Comparison of ENCODE assay signal across 9 cellular contexts in the genomic region with DNA sequence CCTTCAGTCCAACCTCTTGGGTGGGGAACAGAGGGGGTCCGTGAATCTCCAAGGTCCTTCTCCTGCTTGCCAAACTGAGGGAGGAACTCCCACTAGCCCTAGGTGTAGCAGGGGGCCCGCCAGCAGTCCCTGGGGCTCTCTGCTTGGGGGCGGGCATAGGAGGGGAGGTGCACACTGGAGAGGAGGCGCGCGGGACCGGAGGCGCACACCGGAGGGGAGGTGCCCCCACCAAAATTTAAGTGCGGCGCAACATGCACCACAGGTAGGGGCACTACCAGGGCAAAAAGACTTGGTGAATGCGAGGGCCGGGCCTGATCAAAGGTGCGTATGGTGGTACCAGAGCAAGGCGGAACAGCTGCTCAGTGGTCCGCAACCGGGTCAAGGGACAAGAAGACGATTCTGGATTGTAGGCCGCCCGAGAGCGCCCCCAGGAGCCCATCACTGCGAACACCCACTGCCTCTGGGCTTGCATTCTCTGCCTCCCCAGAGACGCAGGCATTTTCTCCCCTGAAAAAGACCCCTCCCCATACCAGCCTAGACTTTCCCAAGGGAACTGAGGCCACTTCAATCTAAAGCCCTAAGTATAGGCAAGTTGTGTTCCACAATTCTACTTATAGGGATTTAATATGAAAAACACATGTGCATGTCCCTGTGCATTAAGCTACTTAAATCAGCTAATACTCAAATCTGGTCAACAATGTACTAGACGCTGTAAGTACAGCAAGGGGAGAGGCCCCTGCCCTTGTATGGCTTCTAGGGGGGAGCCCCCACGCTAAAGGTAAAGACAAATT. TPM values are rescaled to one million over a fixed set of nuclear protein-coding genes. Genes with fewer than 3 reads are reported as not detected.
A peak's percentile ranks its signal among the peaks of the same experiment; 100 is the strongest.
DNase-seq lines count a peak whose midpoint lies in the region; ATAC-seq, FAIRE-seq and TF ChIP-seq lines count a peak whose summit lies in the region.
"Had no signal": no experiment of that assay in that cellular context is flagged by ENCODE, and none has a peak within 500 bp of the region (broad histone marks: within the 10 kb centered on the region; RNA-seq: fewer than 3 reads in every experiment).

No MANE protein-coding gene starts in this region.

- H3K9me3 ChIP-seq in OCI-LY1 (ENCODE audit: low read length) (no peaks in the 10 kb centered on the region), endodermal cell (ENCODE audit: control insufficient read depth, low read length) (no peaks in the 10 kb centered on the region), neuron (ENCODE audit: low read length) (no peaks in the 10 kb centered on the region), gastrocnemius medialis (no peaks in the 10 kb centered on the region)

- H3K36me3 ChIP-seq in GM06990 (ENCODE audit: control insufficient read depth, insufficient read depth, low read length) = no peaks in the 10 kb centered on the region
- no peaks in the 10 kb centered on the region for H3K36me3 ChIP-seq in OCI-LY1 (ENCODE audit: insufficient read depth, low read length)
- H3K36me3 ChIP-seq in endodermal cell (ENCODE audit: control insufficient read depth, insufficient read depth, low read length) = no peaks in the 10 kb centered on the region
- no peaks in the 10 kb centered on the region for H3K36me3 ChIP-seq in neuron (ENCODE audit: insufficient read depth, low read length)
- no peaks in the 10 kb centered on the region for H3K36me3 ChIP-seq in gastrocnemius medialis

- no peaks in the 10 kb centered on the region for H3K4me1 Mint-ChIP-seq in endodermal cell

- no peaks in the 10 kb centered on the region for H3F3A ChIP-seq in OCI-LY1 (ENCODE audit: insufficient read depth, low read length)

- no peaks in the 10 kb centered on the region for H3K9me2 ChIP-seq in OCI-LY1 (ENCODE audit: low read depth, low read length)

- no peak overlapping the region for H3K27ac Mint-ChIP-seq in endodermal cell

- H3K9ac ChIP-seq in OCI-LY1 (ENCODE audit: low read length) = no peak overlapping the region
- no peak overlapping the region for H3K9ac ChIP-seq in endodermal cell (ENCODE audit: extremely low read depth, low read length, poor library complexity, severe bottlenecking)
- H3K9ac ChIP-seq: KMS-11 had no signal

- H3K27ac ChIP-seq in OCI-LY1 (ENCODE audit: low read depth, low read length, poor library complexity, severe bottlenecking) (no peak overlapping the region), endodermal cell (ENCODE audit: low read depth, low read length) (no peak overlapping the region), gastrocnemius medialis (no peak overlapping the region)
- H3K27ac ChIP-seq: KMS-11 had no signal

- no peak for FAIRE-seq in urothelium cell line (lab: Jason Lieb, UNC)

- no peak for TF ChIP-seq POLR2A in gastrocnemius medialis (IDR thresholded peaks at IDR 0.05)

- H2AFZ ChIP-seq in OCI-LY1 (ENCODE audit: low read length) (no peak overlapping the region), neuron (ENCODE audit: low read depth, low read length) (no peak overlapping the region)

- ATAC-seq in gastrocnemius medialis = no peak

- H3K27me3 ChIP-seq in GM06990 (replicated peaks; ENCODE audit: control insufficient read depth, insufficient read depth, low read length) (no peaks in the 10 kb centered on the region; the same call in 1 of the 2 replicates), OCI-LY1 (ENCODE audit: insufficient read depth, low read length) (0 out of 2 replicates have a peak, but pooled peaks cover 3% of the 10 kb centered on the region), endodermal cell (ENCODE audit: control insufficient read depth, insufficient read depth, low read length, poor library complexity, severe bottlenecking) (peaks cover 21% of the 10 kb centered on the region), neuron (ENCODE audit: insufficient read depth, low read length) (peaks cover 30% of the 10 kb centered on the region), gastrocnemius medialis (no peaks in the 10 kb centered on the region)

- H4K20me1 ChIP-seq in OCI-LY1 (ENCODE audit: insufficient read depth, low read length) = no peaks in the 10 kb centered on the region

- TF ChIP-seq CTCF in GM06990 (IDR thresholded peaks at IDR 0.05; ENCODE audit: insufficient read depth, low read length, poor library complexity, severe bottlenecking) = peak; percentile 33
- no peak for TF ChIP-seq CTCF in OCI-LY1 (IDR thresholded peaks at IDR 0.05; ENCODE audit: low read length)
- peak; percentile 71 for TF ChIP-seq CTCF in endodermal cell (conservative IDR thresholded peaks at IDR 0.05)
- no peak for TF ChIP-seq CTCF in gastrocnemius medialis (IDR thresholded peaks at IDR 0.05 in 4 of 5, conservative IDR thresholded peaks at IDR 0.05 in 1 of 5)

- peak overlapping the region; percentile 45; the same call in 1 of the 2 replicates for H3K4me2 ChIP-seq in OCI-LY1 (ENCODE audit: low read length)
- H3K4me2 ChIP-seq: KMS-11 had no signal

- WGBS in endodermal cell (ENCODE audit: insufficient coverage in 1 of 2, insufficient read length in 1 of 2), 2 experiments = 69 to 70% methylated on average over 18 to 25 of the region's 25 CpGs

- peak overlapping the region; percentile 54 for H3K4me3 ChIP-seq in GM06990 (replicated peaks; ENCODE audit: low read depth, low read length)
- peak overlapping the region; percentile 35 for H3K4me3 ChIP-seq in OCI-LY1 (ENCODE audit: low read depth, low read length, poor library complexity, severe bottlenecking)
- H3K4me3 ChIP-seq in endodermal cell (ENCODE audit: low read length) = peak overlapping the region; percentile 71
- H3K4me3 ChIP-seq in neuron (ENCODE audit: low read length) = peak overlapping the region; percentile 41
- no peak overlapping the region for H3K4me3 ChIP-seq in gastrocnemius medialis

- H3K36me3 Mint-ChIP-seq in endodermal cell (ENCODE audit: low read depth) = no peaks in the 10 kb centered on the region

- in situ Hi-C loops in gastrocnemius medialis (cut with MboI; ENCODE audit: low sequenced_read_pairs in 4 of 4) = loop anchor here in 1 of 4 donors (10.0 kb wide), 1 partner anchor 135 kb away; no protein-coding TSS in a partner anchor

- H3K4me1 ChIP-seq in OCI-LY1 (ENCODE audit: insufficient read depth, low read length, severe bottlenecking) (peaks cover 11% of the 10 kb centered on the region), endodermal cell (ENCODE audit: control insufficient read depth, insufficient read depth, low read length) (no peaks in the 10 kb centered on the region), neuron (ENCODE audit: insufficient read depth, low read length) (no peaks in the 10 kb centered on the region), gastrocnemius medialis (peaks cover 0 to 5% of the 10 kb centered on the region in 2 donors)

- no peaks in the 10 kb centered on the region for H3K9me3 Mint-ChIP-seq in endodermal cell

- no peak for DNase-seq in GM06990 (ENCODE audit: extremely low read depth, insufficient read length)
- peak; percentile 81 for DNase-seq in endodermal cell
- DNase-seq in NCI-H774 (lab: John Stamatoyannopoulos, UW) = no peak
- no peak for DNase-seq in NCI-H526 (lab: John Stamatoyannopoulos, UW)
- no peak for DNase-seq in urothelium cell line (ENCODE audit: low spot score)
- no peak for DNase-seq in gastrocnemius medialis

- peaks cover 27% of the 10 kb centered on the region for H3K27me3 Mint-ChIP-seq in endodermal cell (ENCODE audit: insufficient read depth)

- intact Hi-C loops in gastrocnemius medialis (cut with DNase I; ENCODE audit: low total_unique reads) = no loop called here

- H3K4me3 Mint-ChIP-seq in endodermal cell = peak overlapping the region; percentile 67

- no peaks in the 10 kb centered on the region for H3K79me2 ChIP-seq in OCI-LY1 (ENCODE audit: insufficient read depth, low read length)

RNA-seq across cellular contexts. Expression of a gene that starts 50.6 kb away (rescaled TPM):
- total RNA-seq in endodermal cell = 1 to 10 TPM; 2.8 to 4.9 TPM
- polyA plus RNA-seq in endodermal cell (2013, experiment 1 of 2) = 40.8 TPM
- 59.6 TPM for polyA plus RNA-seq in endodermal cell (2013, experiment 2 of 2)
- 10 to 100 TPM; 38.4 to 48.0 (median 40.0) TPM for total RNA-seq in gastrocnemius medialis

RNA-seq across cellular contexts. Expression of a gene that starts 53.3 kb away (rescaled TPM):
- total RNA-seq in endodermal cell (100 to 1,000 TPM in 1 of 2 donors, 10 to 100 TPM in 1; 97.8 to 105 TPM), gastrocnemius medialis (10 to 100 TPM; 25.6 to 50.1 (median 32.0) TPM)
- 49.3 TPM for polyA plus RNA-seq in endodermal cell (2013, experiment 1 of 2)
- polyA plus RNA-seq in endodermal cell (2013, experiment 2 of 2) = 44.8 TPM

Comparison
In these comparisons a context has a peak if more than half of its experiments do, and no peak if none do; other contexts are left out.
1. H3K4me3 ChIP-seq: peak in GM06990 (single experiment), OCI-LY1 (single experiment), endodermal cell (single experiment) and neuron (single experiment); none in gastrocnemius medialis (0 of 4).
2. CTCF ChIP-seq: peak in GM06990 (single experiment) and endodermal cell (single experiment); none in OCI-LY1 (single experiment) and gastrocnemius medialis (0 of 5).
3. RNA of a gene that starts 50.6 kb away (total RNA-seq): 38.4 to 48.0 TPM in gastrocnemius medialis; 2.8 to 4.9 TPM in endodermal cell; every median in the first group is over 4 times any median in the second.